Comparison of ENCODE assay signal across 25 cellular contexts in the genomic region with DNA sequence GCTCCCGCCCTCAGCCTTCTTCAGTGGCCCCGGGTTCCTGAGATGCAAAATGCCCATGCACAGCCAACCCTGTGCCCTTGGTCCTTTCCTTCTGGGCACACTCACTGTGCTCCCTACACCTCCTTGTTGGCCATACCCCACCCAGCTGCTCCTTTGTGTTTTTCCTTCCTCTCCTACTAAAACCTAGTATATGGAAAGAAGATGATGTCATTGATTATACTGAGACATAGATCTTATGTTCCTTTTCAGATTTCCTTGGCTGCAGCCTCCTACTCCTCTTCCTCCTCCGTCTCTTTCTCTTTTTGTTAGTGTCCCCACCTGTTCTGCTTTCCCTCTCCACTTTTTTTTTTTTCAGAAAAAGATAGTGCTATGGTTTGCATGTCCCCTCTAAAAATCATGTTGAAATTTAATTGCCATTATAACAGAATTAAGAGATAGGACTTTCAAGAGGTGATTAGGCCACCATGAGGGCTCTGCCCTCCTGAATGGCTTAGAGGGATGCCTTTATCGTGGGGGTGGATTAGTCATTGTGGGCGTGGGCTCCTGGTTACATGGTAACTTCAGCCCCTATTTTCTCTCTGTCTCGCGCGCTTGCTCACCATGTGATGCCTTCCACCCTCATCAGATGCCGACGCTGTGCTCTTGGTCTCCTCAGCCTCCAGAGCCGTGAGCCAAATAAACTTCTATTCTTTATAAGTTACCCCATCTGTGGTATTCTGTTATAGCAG.
"Had no signal": no experiment of that assay in that cellular context is flagged by ENCODE, and none has a peak within 500 bp of the region (broad histone marks: within the 10 kb centered on the region; RNA-seq: fewer than 3 reads in every experiment).

No MANE protein-coding gene starts in this region.

- H3K4me3 Mint-ChIP-seq: activated CD8-positive, alpha-beta T cell treated with anti-CD3 and anti-CD28 coated beads, Interleukin-2, amount 10 ng/mL, durations not matched to agents 7 days and 5 days; activated naive CD4-positive, alpha-beta T cell treated with anti-CD3 and anti-CD28 coated beads, Interleukin-2, amount 10 ng/mL, durations not matched to agents 7 days and 5 days; activated T-cell treated with anti-CD3 and anti-CD28 coated beads, Interleukin-2, amount 50 U/mL, for 24 hours; brain; immature natural killer cell; neural crest cell; stimulated activated effector memory CD8-positive, alpha-beta T cell treated with anti-CD3 and anti-CD28 coated beads, Interleukin-12 subunit alpha, Interleukin-12 subunit beta, amount 100 ng/mL, for 72 hours had no signal

- H3K9me3 ChIP-seq: left lung, testis had no signal

- H3K27ac ChIP-seq: hepatocyte, left lung, stomach, testis, upper lobe of left lung had no signal

- H3K36me3 ChIP-seq: left lung, stomach, upper lobe of left lung had no signal

- ATAC-seq: activated CD8-positive, alpha-beta T cell treated with anti-CD3 and anti-CD28 coated beads, Interleukin-2, amount 10 ng/mL, durations not matched to agents 7 days and 5 days; effector memory CD8-positive, alpha-beta T cell; esophagus mucosa; left lung; naive thymus-derived CD4-positive, alpha-beta T cell; sciatic nerve; stimulated activated effector memory CD8-positive, alpha-beta T cell treated with anti-CD3 and anti-CD28 coated beads, Interleukin-12 subunit alpha, Interleukin-12 subunit beta, amount 100 ng/mL, for 72 hours; T-helper 17 cell had no signal

- H3K27me3 Mint-ChIP-seq: activated T-cell treated with anti-CD3 and anti-CD28 coated beads, Interleukin-2, amount 50 U/mL, for 24 hours; effector memory CD8-positive, alpha-beta T cell had no signal

- DNase-seq: activated CD4-positive, alpha-beta T cell treated with anti-CD3 and anti-CD28 coated beads for 4 hours; activated CD4-positive, CD25-positive, alpha-beta regulatory T cell; activated CD8-positive, alpha-beta T cell treated with anti-CD3 and anti-CD28 coated beads, Interleukin-2, amount 10 ng/mL, durations not matched to agents 7 days and 5 days; activated naive CD4-positive, alpha-beta T cell treated with anti-CD3 and anti-CD28 coated beads, Interleukin-2, amount 10 ng/mL, durations not matched to agents 7 days and 5 days; activated T-cell treated with anti-CD3 and anti-CD28 coated beads, Interleukin-2, amount 50 U/mL, for 24 hours; aorta; effector memory CD8-positive, alpha-beta T cell; glutamatergic neuron; immature natural killer cell; kidney glomerular epithelial cell; left lung; naive thymus-derived CD4-positive, alpha-beta T cell; small intestine; stimulated activated CD4-positive, alpha-beta T cell treated with anti-CD3 and anti-CD28 coated beads, Interleukin-2, amount 100 ng/mL, for 24 hours; stomach; SW 1271; T-helper 17 cell; testis; upper lobe of left lung had no signal

- H3K27ac Mint-ChIP-seq: activated naive CD4-positive, alpha-beta T cell treated with anti-CD3 and anti-CD28 coated beads, Interleukin-2, amount 10 ng/mL, durations not matched to agents 7 days and 5 days; activated T-cell treated with anti-CD3 and anti-CD28 coated beads, Interleukin-2, amount 50 U/mL, for 24 hours; immature natural killer cell; stimulated activated effector memory CD8-positive, alpha-beta T cell treated with anti-CD3 and anti-CD28 coated beads, Interleukin-12 subunit alpha, Interleukin-12 subunit beta, amount 100 ng/mL, for 72 hours had no signal

- H3K9me3 Mint-ChIP-seq: activated T-cell treated with anti-CD3 and anti-CD28 coated beads, Interleukin-2, amount 50 U/mL, for 24 hours; effector memory CD8-positive, alpha-beta T cell; immature natural killer cell; stimulated activated effector memory CD8-positive, alpha-beta T cell treated with anti-CD3 and anti-CD28 coated beads, Interleukin-12 subunit alpha, Interleukin-12 subunit beta, amount 100 ng/mL, for 72 hours had no signal

- H3K36me3 Mint-ChIP-seq: brain; immature natural killer cell; stimulated activated effector memory CD8-positive, alpha-beta T cell treated with anti-CD3 and anti-CD28 coated beads, Interleukin-12 subunit alpha, Interleukin-12 subunit beta, amount 100 ng/mL, for 72 hours had no signal
